In genomic region chr15:76178321-76178720, GRCh38 we compare ENCODE assay signal across 32 cellular contexts.
A peak's percentile ranks its signal among the peaks of the same experiment; 100 is the strongest.
DNase-seq lines count a peak whose midpoint lies in the region; ATAC-seq, FAIRE-seq and TF ChIP-seq lines count a peak whose summit lies in the region.
"Had no signal": no experiment of that assay in that cellular context is flagged by ENCODE, and none has a peak within 500 bp of the region (broad histone marks: within the 10 kb centered on the region; RNA-seq: fewer than 3 reads in every experiment).

No MANE protein-coding gene starts in this region.

- H3K4me1 ChIP-seq in HepG2 (ENCODE audit: insufficient read depth, low read length) (peaks cover 17% of the 10 kb centered on the region), right lobe of liver (no peaks in the 10 kb centered on the region), astrocyte (ENCODE audit: insufficient read depth, low read length) (peaks cover 4% of the 10 kb centered on the region), neural progenitor cell (peaks cover 3% of the 10 kb centered on the region), Karpas-422 (ENCODE audit: low read length) (no peaks in the 10 kb centered on the region)
- H3K4me1 ChIP-seq: colonic mucosa, Peyer's patch had no signal

- H3K36me3 Mint-ChIP-seq in astrocyte (ENCODE audit: low read depth, unreplicated experiment) (no peaks in the 10 kb centered on the region), neural progenitor cell (no peaks in the 10 kb centered on the region)
- H3K36me3 Mint-ChIP-seq: CD8-positive, alpha-beta memory T cell had no signal

- H3K4me2 ChIP-seq in HepG2 (ENCODE audit: low read depth, low read length): peak overlapping the region; percentile 40; the same call in 1 of the 2 replicates
- no peak overlapping the region for H3K4me2 ChIP-seq in astrocyte (ENCODE audit: low read length)
- H3K4me2 ChIP-seq in neural progenitor cell: peak overlapping the region; percentile 31
- H3K4me2 ChIP-seq in Karpas-422 (ENCODE audit: low read depth, low read length, poor library complexity, severe bottlenecking): no peak overlapping the region
- H3K4me2 ChIP-seq: KMS-11, smooth muscle cell had no signal

- H2AFZ ChIP-seq in HepG2 (ENCODE audit: low read length) (no peak overlapping the region), astrocyte (ENCODE audit: low read depth, low read length) (peak overlapping the region; percentile 17), neural progenitor cell (replicated peaks) (no peak overlapping the region), Karpas-422 (ENCODE audit: low read length) (no peak overlapping the region)

- no peak for FAIRE-seq in HepG2 (lab: Jason Lieb, UNC)
- no peak for FAIRE-seq in astrocyte (lab: Jason Lieb, UNC)

- DNase-seq in HepG2 (ENCODE audit: low spot score): no peak
- no peak for DNase-seq in right lobe of liver
- no peak for DNase-seq in astrocyte (ENCODE audit: low read depth)
- DNase-seq in neural progenitor cell (ENCODE audit: low spot score): no peak
- no peak for DNase-seq in RKO (ENCODE audit: low spot score)
- no peak for DNase-seq in Karpas-422
- DNase-seq in dedifferentiated amniotic fluid mesenchymal stem cell (ENCODE audit: extremely low spot score): no peak
- DNase-seq: activated CD4-positive, alpha-beta T cell treated with anti-CD3 and anti-CD28 coated beads, Interleukin-2, amount 50 U/mL, for 4 hours; activated CD4-positive, CD25-positive, alpha-beta regulatory T cell; activated naive CD4-positive, alpha-beta T cell treated with Interleukin-2 at 50 U/mL for 16 hours; amniotic stem cell; CD8-positive, alpha-beta memory T cell; colonic mucosa; effector memory CD4-positive, alpha-beta T cell; NCI-H1436 treated with DMSO at 0.1 percent for 48 hours; NCI-H2171; NCI-H510A treated with DMSO at 0.1 percent for 48 hours; NK-92 treated with Interleukin-12 subunit alpha and Interleukin-12 subunit beta, amount 100 ng/mL, for 24 hours; Peyer's patch; stimulated activated CD4-positive, alpha-beta T cell treated with anti-CD3 and anti-CD28 coated beads, Interleukin-1b, Interleukin-23, amount 100 ng/mL, for 48 hours; stimulated activated CD8-positive, alpha-beta memory T cell treated with anti-CD3 and anti-CD28 coated beads, Interleukin-4, amount 100 ng/mL, for 48 hours; stomach; SW 1271; T-helper 9 cell; transverse colon had no signal

- in situ Hi-C loops in HepG2 (cut with HindIII; ENCODE audit: extremely low pct_ligation_motif_present, low pct_unique_long_range_greater_than_20kb): no loop called here

- H3K4me1 Mint-ChIP-seq in astrocyte (ENCODE audit: low read depth, unreplicated experiment) (peaks cover 10% of the 10 kb centered on the region), neural progenitor cell (peaks cover 15% of the 10 kb centered on the region)
- H3K4me1 Mint-ChIP-seq: B cell had no signal

- no peak overlapping the region for H3K9ac ChIP-seq in HepG2 (ENCODE audit: insufficient read depth, low read depth, low read length)
- H3K9ac ChIP-seq in astrocyte (ENCODE audit: low read length): no peak overlapping the region
- H3K9ac ChIP-seq in neural progenitor cell: no peak overlapping the region
- no peak overlapping the region for H3K9ac ChIP-seq in Karpas-422 (ENCODE audit: low read length)
- H3K9ac ChIP-seq: KMS-11 had no signal

- CTCF ChIA-PET in HepG2 (lab: Yijun Ruan, JAX; ENCODE audit: low intra/inter-chr PET ratio, low total read pairs): no interaction called here

- H3K9me3 Mint-ChIP-seq in astrocyte (ENCODE audit: unreplicated experiment): no peaks in the 10 kb centered on the region
- peaks cover 3% of the 10 kb centered on the region for H3K9me3 Mint-ChIP-seq in neural progenitor cell
- H3K9me3 Mint-ChIP-seq: CD8-positive, alpha-beta memory T cell had no signal

- H3K9me3 ChIP-seq in HepG2 (ENCODE audit: low read length): no peaks in the 10 kb centered on the region
- H3K9me3 ChIP-seq in right lobe of liver: no peaks in the 10 kb centered on the region
- H3K9me3 ChIP-seq in astrocyte (ENCODE audit: insufficient read depth, low read depth, low read length): no peaks in the 10 kb centered on the region
- H3K9me3 ChIP-seq in neural progenitor cell (ENCODE audit: low read depth): no peaks in the 10 kb centered on the region
- H3K9me3 ChIP-seq in Karpas-422 (ENCODE audit: low read length): no peaks in the 10 kb centered on the region
- H3K9me3 ChIP-seq: colonic mucosa, neutrophil, Peyer's patch, stomach, transverse colon had no signal

- H4K20me1 ChIP-seq in HepG2 (ENCODE audit: insufficient read depth, low read length) (no peaks in the 10 kb centered on the region), astrocyte (ENCODE audit: insufficient read depth, low read length) (no peaks in the 10 kb centered on the region), neural progenitor cell (ENCODE audit: low read depth) (no peaks in the 10 kb centered on the region), Karpas-422 (ENCODE audit: insufficient read depth, low read depth, low read length) (no peaks in the 10 kb centered on the region)

- H3K27ac ChIP-seq in HepG2 (ENCODE audit: extremely low read length, insufficient read depth, low read length) (no peak overlapping the region), right lobe of liver (no peak overlapping the region), astrocyte (ENCODE audit: low read depth, low read length) (no peak overlapping the region), neural progenitor cell (no peak overlapping the region), Karpas-422 (ENCODE audit: low read length) (no peak overlapping the region)
- H3K27ac ChIP-seq: colonic mucosa, KMS-11, neutrophil, Peyer's patch, stomach, transverse colon had no signal

- H3K4me3 ChIP-seq in HepG2 (replicated peaks in 1 of 3; ENCODE audit: insufficient read depth in 1 of 3, low read depth in 2 of 3, low read length in 3 of 3) (no peak overlapping the region; a peak in 1 of 6 replicates), right lobe of liver (no peak overlapping the region), astrocyte (ENCODE audit: insufficient read depth, low read depth, low read length) (no peak overlapping the region), neural progenitor cell (no peak overlapping the region), Karpas-422 (ENCODE audit: low read length) (no peak overlapping the region)
- H3K4me3 ChIP-seq: colonic mucosa, heart right ventricle, Peyer's patch, smooth muscle cell, stomach, transverse colon had no signal

- H3K36me3 ChIP-seq in HepG2 (replicated peaks in 1 of 2; ENCODE audit: control insufficient read depth in 1 of 2, insufficient read depth in 2 of 2, low read length in 2 of 2) (no peaks in the 10 kb centered on the region), right lobe of liver (no peaks in the 10 kb centered on the region), astrocyte (ENCODE audit: insufficient read depth, low read length) (no peaks in the 10 kb centered on the region), neural progenitor cell (no peaks in the 10 kb centered on the region), Karpas-422 (ENCODE audit: insufficient read depth, low read length) (no peaks in the 10 kb centered on the region)
- H3K36me3 ChIP-seq: colonic mucosa, heart right ventricle, neutrophil, Peyer's patch, stomach, transverse colon had no signal

- peak overlapping the region; percentile 81 for H3K27ac Mint-ChIP-seq in astrocyte (ENCODE audit: unreplicated experiment)
- peak overlapping the region; percentile 77 for H3K27ac Mint-ChIP-seq in neural progenitor cell
- H3K27ac Mint-ChIP-seq: B cell; CD8-positive, alpha-beta memory T cell; progenitor cell of endocrine pancreas had no signal

- no peak for TF ChIP-seq RAD21 in HepG2 (CRISPR knock-in tag; IDR thresholded peaks at IDR 0.05)

- no peak for TF ChIP-seq EP300 in HepG2 (IDR thresholded peaks at IDR 0.05; ENCODE audit: low read depth in 2 of 2, low read length in 2 of 2)
- no peak for TF ChIP-seq EP300 in HepG2 (CRISPR knock-in tag; IDR thresholded peaks at IDR 0.05; ENCODE audit: borderline replicate concordance)

- TF ChIP-seq POLR2A in HepG2 (IDR thresholded peaks at IDR 0.05; ENCODE audit: insufficient read depth in 1 of 2, low read depth in 2 of 2, low read length in 2 of 2) (no peak), right lobe of liver (IDR thresholded peaks at IDR 0.05) (no peak)

- TF ChIP-seq CTCF in HepG2 (CRISPR knock-in tag; IDR thresholded peaks at IDR 0.05): no peak
- TF ChIP-seq CTCF in right lobe of liver (IDR thresholded peaks at IDR 0.05): no peak
- TF ChIP-seq CTCF in astrocyte (IDR thresholded peaks at IDR 0.05; ENCODE audit: insufficient read depth, low read depth, low read length): no peak
- TF ChIP-seq CTCF in neural progenitor cell (IDR thresholded peaks at IDR 0.05): no peak

- POLR2A ChIA-PET in HepG2 (lab: Yijun Ruan, JAX): no interaction called here

- WGBS in HepG2 (ENCODE audit: low lambda C conversion rate): 40% methylated on average over 7 of the region's 17 CpGs
- 68% methylated on average over 5 of the region's 17 CpGs for WGBS in right lobe of liver (ENCODE audit: insufficient coverage, low coverage, low lambda C conversion rate, missing lambda C conversion rate)

- H3K4me3 Mint-ChIP-seq in astrocyte (ENCODE audit: unreplicated experiment) (no peak overlapping the region), neural progenitor cell (no peak overlapping the region)
- H3K4me3 Mint-ChIP-seq: B cell; CD8-positive, alpha-beta memory T cell had no signal

- H3K79me2 ChIP-seq in HepG2 (ENCODE audit: insufficient read depth, low read length): no peaks in the 10 kb centered on the region
- H3K79me2 ChIP-seq in astrocyte (ENCODE audit: insufficient read depth, low read length): no peaks in the 10 kb centered on the region
- no peaks in the 10 kb centered on the region for H3K79me2 ChIP-seq in neural progenitor cell (ENCODE audit: low read depth)
- H3K79me2 ChIP-seq in Karpas-422 (ENCODE audit: low read length): no peaks in the 10 kb centered on the region

- intact Hi-C loops in HepG2 (cut with micrococcal nuclease; ENCODE audit: unreplicated experiment): no loop called here
- intact Hi-C loops in right lobe of liver (cut with DNase I): no loop called here

- ATAC-seq in HepG2 (no peak), right lobe of liver (no peak), GM19463 (IDR thresholded peaks at IDR 0.05; ENCODE audit: unreplicated experiment) (no peak)

- H3K27me3 ChIP-seq in HepG2 (ENCODE audit: control insufficient read depth in 1 of 2, insufficient read depth in 2 of 2, low read length in 2 of 2) (peaks cover 9 to 57% of the 10 kb centered on the region in 2 experiments), right lobe of liver (no peaks in the 10 kb centered on the region), astrocyte (ENCODE audit: insufficient read depth, low read length) (peaks cover 13% of the 10 kb centered on the region), neural progenitor cell (no peaks in the 10 kb centered on the region), Karpas-422 (ENCODE audit: low read length) (no peaks in the 10 kb centered on the region)
- H3K27me3 ChIP-seq: colonic mucosa, Peyer's patch had no signal

- H3F3A ChIP-seq in neural progenitor cell (ENCODE audit: low read depth): peaks cover 1% of the 10 kb centered on the region

- H3K9me2 ChIP-seq in Karpas-422 (replicated peaks; ENCODE audit: insufficient read depth, low read length): no peaks in the 10 kb centered on the region

- no TSS peak for BruUV-seq in HepG2 (replicated peaks; lab: Mats Ljungman, UMichigan)

- H3K27me3 Mint-ChIP-seq in astrocyte (ENCODE audit: low read depth, unreplicated experiment): peaks cover 21% of the 10 kb centered on the region
- H3K27me3 Mint-ChIP-seq in neural progenitor cell (ENCODE audit: insufficient read depth, low read depth): no peaks in the 10 kb centered on the region

TF ChIP-seq in HepG2, 621 proteins besides CTCF, POLR2A, EP300 and RAD21 (continues in another document):
- TF ChIP-seq ZNF343 (CRISPR knock-in tag; IDR thresholded peaks at IDR 0.05): no peak

Comparison
In these comparisons a context has a peak if more than half of its experiments do, and no peak if none do; other contexts are left out.
1. H3K4me2 ChIP-seq: peak in HepG2 (single experiment) and neural progenitor cell (single experiment); none in astrocyte (single experiment) and Karpas-422 (single experiment).